In the genomic region with DNA sequence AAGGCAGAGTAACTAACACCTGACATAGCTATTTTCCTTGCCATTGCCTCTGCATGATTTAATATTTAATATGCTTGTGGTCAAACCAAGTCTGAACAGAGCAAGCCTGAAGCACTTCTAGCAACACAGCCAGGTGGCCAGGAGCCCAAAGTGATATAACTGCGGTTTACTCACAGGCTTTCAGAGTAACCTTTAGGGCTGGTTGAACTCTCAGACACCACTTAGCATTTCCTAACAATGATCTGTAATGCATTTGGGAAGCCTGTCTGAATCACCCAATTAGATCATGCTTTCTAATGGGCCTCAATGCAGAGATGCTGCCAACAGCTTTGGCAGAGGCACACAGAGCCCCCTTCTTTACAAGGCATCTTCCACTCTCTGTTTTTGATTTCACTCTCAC, we compare ENCODE assay signal across 8 cellular contexts.
A peak's percentile ranks its signal among the peaks of the same experiment; 100 is the strongest.
DNase-seq lines count a peak whose midpoint lies in the region; ATAC-seq, FAIRE-seq and TF ChIP-seq lines count a peak whose summit lies in the region.

No MANE protein-coding gene starts in this region.

- ATAC-seq in GM18873 (IDR thresholded peaks at IDR 0.05; ENCODE audit: low FRiP score, unreplicated experiment) (peak; percentile 93), HG03066 (IDR thresholded peaks at IDR 0.05; ENCODE audit: low read depth, unreplicated experiment) (peak; percentile 90), SK-N-SH treated with all-trans-retinoic acid at 6 μM for 48 hours (peak; percentile 79), pancreas (peak in 3 of 4 donors; percentile 30 to 78 (median 53))

- no peaks in the 10 kb centered on the region for H3K36me3 ChIP-seq in pancreas

- no peaks in the 10 kb centered on the region for H3K9me3 ChIP-seq in pancreas

- intact Hi-C loops in pancreas (cut with DNase I): no loop called here

- no peaks in the 10 kb centered on the region for H3K4me1 ChIP-seq in pancreas

- no peak overlapping the region for H3K4me3 ChIP-seq in pancreas

- TF ChIP-seq CTCF in pancreas (IDR thresholded peaks at IDR 0.05): no peak

- no peaks in the 10 kb centered on the region for H3K27me3 ChIP-seq in pancreas

- DNase-seq in pancreas (no peak), NCI-H748 (lab: John Stamatoyannopoulos, UW; ENCODE audit: unreplicated experiment) (no peak), NCI-H146 (lab: John Stamatoyannopoulos, UW) (no peak), GM19240 (ENCODE audit: insufficient read length, low spot score) (no peak)
- DNase-seq in stimulated activated naive CD4-positive, alpha-beta T cell (lab: John Stamatoyannopoulos, UW): no peak

- FAIRE-seq in pancreas (lab: Jason Lieb, UNC): no peak

- 0 to 4% methylated on average over 1 of the region's 1 CpG for WGBS in pancreas, 2 donors

- no peak overlapping the region for H3K27ac ChIP-seq in pancreas

TF ChIP-seq in SK-N-SH treated with all-trans-retinoic acid at 6 μM for 48 hours, 23 proteins besides CTCF, POLR2A, EP300 and RAD21:
- no peak for TF ChIP-seq ZNF8 (CRISPR knock-in tag; IDR thresholded peaks at IDR 0.05)
- TF ChIP-seq ZNF565 (CRISPR knock-in tag; conservative IDR thresholded peaks at IDR 0.05; ENCODE audit: low read depth): no peak
- no peak for TF ChIP-seq ZC3H10 (CRISPR knock-in tag; IDR thresholded peaks at IDR 0.05)
- peak; percentile 89 for TF ChIP-seq ISL1 (CRISPR knock-in tag; IDR thresholded peaks at IDR 0.05)
- TF ChIP-seq RARB (CRISPR knock-in tag; IDR thresholded peaks at IDR 0.05): no peak
- TF ChIP-seq CSDC2 (CRISPR knock-in tag; IDR thresholded peaks at IDR 0.05): no peak
- no peak for TF ChIP-seq OSR1 (CRISPR knock-in tag; IDR thresholded peaks at IDR 0.05)
- TF ChIP-seq, protein P1, sequence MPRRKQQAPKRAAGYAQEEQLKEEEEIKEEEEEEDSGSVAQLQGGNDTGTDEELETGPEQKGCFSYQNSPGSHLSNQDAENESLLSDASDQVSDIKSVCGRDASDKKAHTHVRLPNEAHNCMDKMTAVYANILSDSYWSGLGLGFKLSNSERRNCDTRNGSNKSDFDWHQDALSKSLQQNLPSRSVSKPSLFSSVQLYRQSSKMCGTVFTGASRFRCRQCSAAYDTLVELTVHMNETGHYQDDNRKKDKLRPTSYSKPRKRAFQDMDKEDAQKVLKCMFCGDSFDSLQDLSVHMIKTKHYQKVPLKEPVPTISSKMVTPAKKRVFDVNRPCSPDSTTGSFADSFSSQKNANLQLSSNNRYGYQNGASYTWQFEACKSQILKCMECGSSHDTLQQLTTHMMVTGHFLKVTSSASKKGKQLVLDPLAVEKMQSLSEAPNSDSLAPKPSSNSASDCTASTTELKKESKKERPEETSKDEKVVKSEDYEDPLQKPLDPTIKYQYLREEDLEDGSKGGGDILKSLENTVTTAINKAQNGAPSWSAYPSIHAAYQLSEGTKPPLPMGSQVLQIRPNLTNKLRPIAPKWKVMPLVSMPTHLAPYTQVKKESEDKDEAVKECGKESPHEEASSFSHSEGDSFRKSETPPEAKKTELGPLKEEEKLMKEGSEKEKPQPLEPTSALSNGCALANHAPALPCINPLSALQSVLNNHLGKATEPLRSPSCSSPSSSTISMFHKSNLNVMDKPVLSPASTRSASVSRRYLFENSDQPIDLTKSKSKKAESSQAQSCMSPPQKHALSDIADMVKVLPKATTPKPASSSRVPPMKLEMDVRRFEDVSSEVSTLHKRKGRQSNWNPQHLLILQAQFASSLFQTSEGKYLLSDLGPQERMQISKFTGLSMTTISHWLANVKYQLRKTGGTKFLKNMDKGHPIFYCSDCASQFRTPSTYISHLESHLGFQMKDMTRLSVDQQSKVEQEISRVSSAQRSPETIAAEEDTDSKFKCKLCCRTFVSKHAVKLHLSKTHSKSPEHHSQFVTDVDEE (CRISPR knock-in tag; IDR thresholded peaks at IDR 0.05): no peak
- TF ChIP-seq TCF4 (CRISPR knock-in tag; IDR thresholded peaks at IDR 0.05; ENCODE audit: borderline replicate concordance): no peak
- no peak for TF ChIP-seq ARNTL (CRISPR knock-in tag; IDR thresholded peaks at IDR 0.05; ENCODE audit: borderline replicate concordance, low read depth)
- TF ChIP-seq, protein P2, sequence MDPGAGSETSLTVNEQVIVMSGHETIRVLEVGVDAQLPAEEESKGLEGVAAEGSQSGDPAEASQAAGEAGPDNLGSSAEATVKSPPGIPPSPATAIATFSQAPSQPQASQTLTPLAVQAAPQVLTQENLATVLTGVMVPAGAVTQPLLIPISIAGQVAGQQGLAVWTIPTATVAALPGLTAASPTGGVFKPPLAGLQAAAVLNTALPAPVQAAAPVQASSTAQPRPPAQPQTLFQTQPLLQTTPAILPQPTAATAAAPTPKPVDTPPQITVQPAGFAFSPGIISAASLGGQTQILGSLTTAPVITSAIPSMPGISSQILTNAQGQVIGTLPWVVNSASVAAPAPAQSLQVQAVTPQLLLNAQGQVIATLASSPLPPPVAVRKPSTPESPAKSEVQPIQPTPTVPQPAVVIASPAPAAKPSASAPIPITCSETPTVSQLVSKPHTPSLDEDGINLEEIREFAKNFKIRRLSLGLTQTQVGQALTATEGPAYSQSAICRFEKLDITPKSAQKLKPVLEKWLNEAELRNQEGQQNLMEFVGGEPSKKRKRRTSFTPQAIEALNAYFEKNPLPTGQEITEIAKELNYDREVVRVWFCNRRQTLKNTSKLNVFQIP (CRISPR knock-in tag; IDR thresholded peaks at IDR 0.05; ENCODE audit: borderline replicate concordance, low read depth): no peak
- TF ChIP-seq TOX (CRISPR knock-in tag; IDR thresholded peaks at IDR 0.05; ENCODE audit: borderline replicate concordance): no peak
- no peak for TF ChIP-seq ZFP3 (CRISPR knock-in tag; IDR thresholded peaks at IDR 0.05)
- no peak for TF ChIP-seq GLIS3 (CRISPR knock-in tag; IDR thresholded peaks at IDR 0.05)
- no peak for TF ChIP-seq ZNF70 (CRISPR knock-in tag; IDR thresholded peaks at IDR 0.05)
- no peak for TF ChIP-seq PPARA (CRISPR knock-in tag; IDR thresholded peaks at IDR 0.05; ENCODE audit: borderline replicate concordance)
- TF ChIP-seq, protein P3, sequence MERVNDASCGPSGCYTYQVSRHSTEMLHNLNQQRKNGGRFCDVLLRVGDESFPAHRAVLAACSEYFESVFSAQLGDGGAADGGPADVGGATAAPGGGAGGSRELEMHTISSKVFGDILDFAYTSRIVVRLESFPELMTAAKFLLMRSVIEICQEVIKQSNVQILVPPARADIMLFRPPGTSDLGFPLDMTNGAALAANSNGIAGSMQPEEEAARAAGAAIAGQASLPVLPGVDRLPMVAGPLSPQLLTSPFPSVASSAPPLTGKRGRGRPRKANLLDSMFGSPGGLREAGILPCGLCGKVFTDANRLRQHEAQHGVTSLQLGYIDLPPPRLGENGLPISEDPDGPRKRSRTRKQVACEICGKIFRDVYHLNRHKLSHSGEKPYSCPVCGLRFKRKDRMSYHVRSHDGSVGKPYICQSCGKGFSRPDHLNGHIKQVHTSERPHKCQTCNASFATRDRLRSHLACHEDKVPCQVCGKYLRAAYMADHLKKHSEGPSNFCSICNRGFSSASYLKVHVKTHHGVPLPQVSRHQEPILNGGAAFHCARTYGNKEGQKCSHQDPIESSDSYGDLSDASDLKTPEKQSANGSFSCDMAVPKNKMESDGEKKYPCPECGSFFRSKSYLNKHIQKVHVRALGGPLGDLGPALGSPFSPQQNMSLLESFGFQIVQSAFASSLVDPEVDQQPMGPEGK (CRISPR knock-in tag; IDR thresholded peaks at IDR 0.05; ENCODE audit: borderline replicate concordance): peak; percentile 26; the same call in 1 of the 2 replicates
- no peak for TF ChIP-seq ZFP30 (CRISPR knock-in tag; IDR thresholded peaks at IDR 0.05)
